Comparison of ENCODE assay signal across 1 cellular context in the genomic region with DNA sequence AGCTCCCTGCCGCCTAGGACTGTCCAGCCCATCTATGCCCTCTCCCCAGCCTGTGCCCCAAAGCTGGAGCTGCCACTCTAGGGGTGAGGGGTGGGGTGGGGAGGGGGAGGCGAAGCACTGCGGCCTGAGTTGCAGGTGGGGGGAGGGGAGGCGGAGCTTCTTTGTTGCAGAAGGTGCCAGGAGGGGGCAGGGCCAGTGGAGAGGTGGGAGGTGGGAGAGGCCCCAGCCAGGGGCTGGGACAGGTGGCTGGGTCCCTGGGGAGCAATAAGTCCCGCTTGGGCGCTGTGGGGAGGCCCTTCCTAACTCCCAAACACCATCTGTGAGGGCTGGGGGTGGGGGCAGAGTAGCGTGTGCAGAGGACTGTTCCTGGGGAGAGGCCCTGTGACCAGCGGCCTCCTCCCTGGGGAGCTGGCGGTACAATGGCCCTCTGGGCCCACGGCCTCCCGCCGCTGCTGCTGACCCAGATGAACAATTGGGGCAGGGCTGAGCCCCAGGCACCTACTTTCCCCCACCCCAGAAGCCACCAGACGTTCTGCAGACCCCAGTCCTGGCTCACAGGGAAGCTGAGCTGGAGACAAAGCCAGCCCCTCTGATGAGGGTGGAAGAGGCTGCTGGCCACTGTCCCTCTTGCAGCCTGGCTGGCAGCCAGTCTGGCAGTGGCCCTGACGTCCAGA.
A peak's percentile ranks its signal among the peaks of the same experiment; 100 is the strongest.
TF ChIP-seq lines count a peak whose summit lies in the region.

No MANE protein-coding gene starts in this region.

TF ChIP-seq in HEK293, 187 proteins besides CTCF, POLR2A, EP300 and RAD21 (continued from another document and continues in another):
- TF ChIP-seq, protein P1, sequence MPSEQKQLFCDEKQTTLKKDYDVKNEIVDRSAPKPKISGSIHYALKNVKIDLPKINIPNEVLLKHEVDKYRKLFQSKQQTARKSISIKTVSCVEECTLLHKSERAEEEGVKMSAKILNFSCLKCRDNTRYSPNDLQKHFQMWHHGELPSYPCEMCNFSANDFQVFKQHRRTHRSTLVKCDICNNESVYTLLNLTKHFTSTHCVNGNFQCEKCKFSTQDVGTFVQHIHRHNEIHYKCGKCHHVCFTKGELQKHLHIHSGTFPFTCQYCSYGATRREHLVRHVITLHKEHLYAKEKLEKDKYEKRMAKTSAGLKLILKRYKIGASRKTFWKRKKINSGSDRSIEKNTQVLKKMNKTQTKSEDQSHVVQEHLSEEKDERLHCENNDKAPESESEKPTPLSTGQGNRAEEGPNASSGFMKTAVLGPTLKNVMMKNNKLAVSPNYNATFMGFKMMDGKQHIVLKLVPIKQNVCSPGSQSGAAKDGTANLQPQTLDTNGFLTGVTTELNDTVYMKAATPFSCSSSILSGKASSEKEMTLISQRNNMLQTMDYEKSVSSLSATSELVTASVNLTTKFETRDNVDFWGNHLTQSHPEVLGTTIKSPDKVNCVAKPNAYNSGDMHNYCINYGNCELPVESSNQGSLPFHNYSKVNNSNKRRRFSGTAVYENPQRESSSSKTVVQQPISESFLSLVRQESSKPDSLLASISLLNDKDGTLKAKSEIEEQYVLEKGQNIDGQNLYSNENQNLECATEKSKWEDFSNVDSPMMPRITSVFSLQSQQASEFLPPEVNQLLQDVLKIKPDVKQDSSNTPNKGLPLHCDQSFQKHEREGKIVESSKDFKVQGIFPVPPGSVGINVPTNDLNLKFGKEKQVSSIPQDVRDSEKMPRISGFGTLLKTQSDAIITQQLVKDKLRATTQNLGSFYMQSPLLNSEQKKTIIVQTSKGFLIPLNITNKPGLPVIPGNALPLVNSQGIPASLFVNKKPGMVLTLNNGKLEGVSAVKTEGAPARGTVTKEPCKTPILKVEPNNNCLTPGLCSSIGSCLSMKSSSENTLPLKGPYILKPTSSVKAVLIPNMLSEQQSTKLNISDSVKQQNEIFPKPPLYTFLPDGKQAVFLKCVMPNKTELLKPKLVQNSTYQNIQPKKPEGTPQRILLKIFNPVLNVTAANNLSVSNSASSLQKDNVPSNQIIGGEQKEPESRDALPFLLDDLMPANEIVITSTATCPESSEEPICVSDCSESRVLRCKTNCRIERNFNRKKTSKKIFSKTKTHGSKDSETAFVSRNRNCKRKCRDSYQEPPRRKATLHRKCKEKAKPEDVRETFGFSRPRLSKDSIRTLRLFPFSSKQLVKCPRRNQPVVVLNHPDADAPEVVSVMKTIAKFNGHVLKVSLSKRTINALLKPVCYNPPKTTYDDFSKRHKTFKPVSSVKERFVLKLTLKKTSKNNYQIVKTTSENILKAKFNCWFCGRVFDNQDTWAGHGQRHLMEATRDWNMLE (tag by site-specific recombination; conservative IDR thresholded peaks at IDR 0.05; ENCODE audit: low read depth) = no peak
- TF ChIP-seq ZNF777 (tag by site-specific recombination; IDR thresholded peaks at IDR 0.05; ENCODE audit: borderline replicate concordance) (no peak), ZNF114 (tag by site-specific recombination; IDR thresholded peaks at IDR 0.05) (no peak), OSR2 (tag by site-specific recombination; IDR thresholded peaks at IDR 0.05) (peak; percentile 68), ZNF37A (tag by site-specific recombination; IDR thresholded peaks at IDR 0.05) (no peak), ZNF473 (tag by site-specific recombination; IDR thresholded peaks at IDR 0.05) (no peak), ZNF2 (tag by site-specific recombination; IDR thresholded peaks at IDR 0.05) (no peak), ZNF121 (tag by site-specific recombination; IDR thresholded peaks at IDR 0.05) (no peak), ZNF76 (tag by site-specific recombination; IDR thresholded peaks at IDR 0.05; ENCODE audit: borderline replicate concordance, low read depth) (peak; percentile 71), FEZF1 (tag by site-specific recombination; IDR thresholded peaks at IDR 0.05) (peak; percentile 73), ZNF16 (tag by site-specific recombination; IDR thresholded peaks at IDR 0.05; ENCODE audit: low read depth) (no peak), ZNF707 (tag by site-specific recombination; IDR thresholded peaks at IDR 0.05) (no peak), SCRT2 (tag by site-specific recombination; IDR thresholded peaks at IDR 0.05) (peak; percentile 74), ZNF621 (tag by site-specific recombination; IDR thresholded peaks at IDR 0.05) (no peak), OVOL3 (tag by site-specific recombination; IDR thresholded peaks at IDR 0.05) (peak; percentile 47; the same call in 1 of the 2 replicates), ZNF600 (tag by site-specific recombination; IDR thresholded peaks at IDR 0.05) (peak; percentile 49; the same call in 1 of the 2 replicates), ZNF768 (tag by site-specific recombination; IDR thresholded peaks at IDR 0.05) (no peak), TRIM28 (IDR thresholded peaks at IDR 0.05; ENCODE audit: borderline replicate concordance, low read length) (no peak), GLI4 (tag by site-specific recombination; IDR thresholded peaks at IDR 0.05) (no peak), ZFP3 (tag by site-specific recombination; IDR thresholded peaks at IDR 0.05; ENCODE audit: low read depth) (no peak)
- TF ChIP-seq, protein P2, sequence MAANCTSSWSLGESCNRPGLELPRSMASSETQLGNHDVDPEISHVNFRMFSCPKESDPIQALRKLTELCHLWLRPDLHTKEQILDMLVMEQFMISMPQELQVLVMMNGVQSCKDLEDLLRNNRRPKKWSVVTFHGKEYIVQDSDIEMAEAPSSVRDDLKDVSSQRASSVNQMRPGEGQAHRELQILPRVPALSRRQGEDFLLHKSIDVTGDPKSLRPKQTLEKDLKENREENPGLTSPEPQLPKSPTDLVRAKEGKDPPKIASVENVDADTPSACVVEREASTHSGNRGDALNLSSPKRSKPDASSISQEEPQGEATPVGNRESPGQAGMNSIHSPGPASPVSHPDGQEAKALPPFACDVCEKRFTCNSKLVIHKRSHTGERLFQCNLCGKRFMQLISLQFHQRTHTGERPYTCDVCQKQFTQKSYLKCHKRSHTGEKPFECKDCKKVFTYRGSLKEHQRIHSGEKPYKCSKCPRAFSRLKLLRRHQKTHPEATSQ (tag by site-specific recombination; IDR thresholded peaks at IDR 0.05) = no peak
- TF ChIP-seq, protein P3, sequence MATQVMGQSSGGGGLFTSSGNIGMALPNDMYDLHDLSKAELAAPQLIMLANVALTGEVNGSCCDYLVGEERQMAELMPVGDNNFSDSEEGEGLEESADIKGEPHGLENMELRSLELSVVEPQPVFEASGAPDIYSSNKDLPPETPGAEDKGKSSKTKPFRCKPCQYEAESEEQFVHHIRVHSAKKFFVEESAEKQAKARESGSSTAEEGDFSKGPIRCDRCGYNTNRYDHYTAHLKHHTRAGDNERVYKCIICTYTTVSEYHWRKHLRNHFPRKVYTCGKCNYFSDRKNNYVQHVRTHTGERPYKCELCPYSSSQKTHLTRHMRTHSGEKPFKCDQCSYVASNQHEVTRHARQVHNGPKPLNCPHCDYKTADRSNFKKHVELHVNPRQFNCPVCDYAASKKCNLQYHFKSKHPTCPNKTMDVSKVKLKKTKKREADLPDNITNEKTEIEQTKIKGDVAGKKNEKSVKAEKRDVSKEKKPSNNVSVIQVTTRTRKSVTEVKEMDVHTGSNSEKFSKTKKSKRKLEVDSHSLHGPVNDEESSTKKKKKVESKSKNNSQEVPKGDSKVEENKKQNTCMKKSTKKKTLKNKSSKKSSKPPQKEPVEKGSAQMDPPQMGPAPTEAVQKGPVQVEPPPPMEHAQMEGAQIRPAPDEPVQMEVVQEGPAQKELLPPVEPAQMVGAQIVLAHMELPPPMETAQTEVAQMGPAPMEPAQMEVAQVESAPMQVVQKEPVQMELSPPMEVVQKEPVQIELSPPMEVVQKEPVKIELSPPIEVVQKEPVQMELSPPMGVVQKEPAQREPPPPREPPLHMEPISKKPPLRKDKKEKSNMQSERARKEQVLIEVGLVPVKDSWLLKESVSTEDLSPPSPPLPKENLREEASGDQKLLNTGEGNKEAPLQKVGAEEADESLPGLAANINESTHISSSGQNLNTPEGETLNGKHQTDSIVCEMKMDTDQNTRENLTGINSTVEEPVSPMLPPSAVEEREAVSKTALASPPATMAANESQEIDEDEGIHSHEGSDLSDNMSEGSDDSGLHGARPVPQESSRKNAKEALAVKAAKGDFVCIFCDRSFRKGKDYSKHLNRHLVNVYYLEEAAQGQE (tag by site-specific recombination; IDR thresholded peaks at IDR 0.05) = no peak
- TF ChIP-seq, protein P4, sequence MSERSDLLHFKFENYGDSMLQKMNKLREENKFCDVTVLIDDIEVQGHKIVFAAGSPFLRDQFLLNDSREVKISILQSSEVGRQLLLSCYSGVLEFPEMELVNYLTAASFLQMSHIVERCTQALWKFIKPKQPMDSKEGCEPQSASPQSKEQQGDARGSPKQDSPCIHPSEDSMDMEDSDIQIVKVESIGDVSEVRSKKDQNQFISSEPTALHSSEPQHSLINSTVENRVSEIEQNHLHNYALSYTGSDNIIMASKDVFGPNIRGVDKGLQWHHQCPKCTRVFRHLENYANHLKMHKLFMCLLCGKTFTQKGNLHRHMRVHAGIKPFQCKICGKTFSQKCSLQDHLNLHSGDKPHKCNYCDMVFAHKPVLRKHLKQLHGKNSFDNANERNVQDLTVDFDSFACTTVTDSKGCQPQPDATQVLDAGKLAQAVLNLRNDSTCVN (tag by site-specific recombination; optimal IDR thresholded peaks at IDR 0.05) = no peak
- TF ChIP-seq, protein P5, sequence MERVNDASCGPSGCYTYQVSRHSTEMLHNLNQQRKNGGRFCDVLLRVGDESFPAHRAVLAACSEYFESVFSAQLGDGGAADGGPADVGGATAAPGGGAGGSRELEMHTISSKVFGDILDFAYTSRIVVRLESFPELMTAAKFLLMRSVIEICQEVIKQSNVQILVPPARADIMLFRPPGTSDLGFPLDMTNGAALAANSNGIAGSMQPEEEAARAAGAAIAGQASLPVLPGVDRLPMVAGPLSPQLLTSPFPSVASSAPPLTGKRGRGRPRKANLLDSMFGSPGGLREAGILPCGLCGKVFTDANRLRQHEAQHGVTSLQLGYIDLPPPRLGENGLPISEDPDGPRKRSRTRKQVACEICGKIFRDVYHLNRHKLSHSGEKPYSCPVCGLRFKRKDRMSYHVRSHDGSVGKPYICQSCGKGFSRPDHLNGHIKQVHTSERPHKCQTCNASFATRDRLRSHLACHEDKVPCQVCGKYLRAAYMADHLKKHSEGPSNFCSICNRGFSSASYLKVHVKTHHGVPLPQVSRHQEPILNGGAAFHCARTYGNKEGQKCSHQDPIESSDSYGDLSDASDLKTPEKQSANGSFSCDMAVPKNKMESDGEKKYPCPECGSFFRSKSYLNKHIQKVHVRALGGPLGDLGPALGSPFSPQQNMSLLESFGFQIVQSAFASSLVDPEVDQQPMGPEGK (tag by site-specific recombination; IDR thresholded peaks at IDR 0.05) = peak; percentile 97
- TF ChIP-seq, protein P6, sequence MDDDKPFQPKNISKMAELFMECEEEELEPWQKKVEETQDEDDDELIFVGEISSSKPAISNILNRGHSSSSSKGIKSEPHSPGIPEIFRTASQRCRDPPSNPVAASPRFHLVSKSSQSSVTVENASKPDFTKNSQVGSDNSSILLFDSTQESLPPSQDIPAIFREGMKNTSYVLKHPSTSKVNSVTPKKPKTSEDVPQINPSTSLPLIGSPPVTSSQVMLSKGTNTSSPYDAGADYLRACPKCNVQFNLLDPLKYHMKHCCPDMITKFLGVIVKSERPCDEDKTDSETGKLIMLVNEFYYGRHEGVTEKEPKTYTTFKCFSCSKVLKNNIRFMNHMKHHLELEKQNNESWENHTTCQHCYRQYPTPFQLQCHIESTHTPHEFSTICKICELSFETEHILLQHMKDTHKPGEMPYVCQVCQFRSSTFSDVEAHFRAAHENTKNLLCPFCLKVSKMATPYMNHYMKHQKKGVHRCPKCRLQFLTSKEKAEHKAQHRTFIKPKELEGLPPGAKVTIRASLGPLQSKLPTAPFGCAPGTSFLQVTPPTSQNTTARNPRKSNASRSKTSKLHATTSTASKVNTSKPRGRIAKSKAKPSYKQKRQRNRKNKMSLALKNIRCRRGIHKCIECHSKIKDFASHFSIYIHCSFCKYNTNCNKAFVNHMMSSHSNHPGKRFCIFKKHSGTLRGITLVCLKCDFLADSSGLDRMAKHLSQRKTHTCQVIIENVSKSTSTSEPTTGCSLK (tag by site-specific recombination; IDR thresholded peaks at IDR 0.05) = no peak
- TF ChIP-seq, protein P7, sequence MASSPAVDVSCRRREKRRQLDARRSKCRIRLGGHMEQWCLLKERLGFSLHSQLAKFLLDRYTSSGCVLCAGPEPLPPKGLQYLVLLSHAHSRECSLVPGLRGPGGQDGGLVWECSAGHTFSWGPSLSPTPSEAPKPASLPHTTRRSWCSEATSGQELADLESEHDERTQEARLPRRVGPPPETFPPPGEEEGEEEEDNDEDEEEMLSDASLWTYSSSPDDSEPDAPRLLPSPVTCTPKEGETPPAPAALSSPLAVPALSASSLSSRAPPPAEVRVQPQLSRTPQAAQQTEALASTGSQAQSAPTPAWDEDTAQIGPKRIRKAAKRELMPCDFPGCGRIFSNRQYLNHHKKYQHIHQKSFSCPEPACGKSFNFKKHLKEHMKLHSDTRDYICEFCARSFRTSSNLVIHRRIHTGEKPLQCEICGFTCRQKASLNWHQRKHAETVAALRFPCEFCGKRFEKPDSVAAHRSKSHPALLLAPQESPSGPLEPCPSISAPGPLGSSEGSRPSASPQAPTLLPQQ (tag by site-specific recombination; IDR thresholded peaks at IDR 0.05) = peak; percentile 82; the same call in 1 of the 2 replicates
- TF ChIP-seq, protein P8, sequence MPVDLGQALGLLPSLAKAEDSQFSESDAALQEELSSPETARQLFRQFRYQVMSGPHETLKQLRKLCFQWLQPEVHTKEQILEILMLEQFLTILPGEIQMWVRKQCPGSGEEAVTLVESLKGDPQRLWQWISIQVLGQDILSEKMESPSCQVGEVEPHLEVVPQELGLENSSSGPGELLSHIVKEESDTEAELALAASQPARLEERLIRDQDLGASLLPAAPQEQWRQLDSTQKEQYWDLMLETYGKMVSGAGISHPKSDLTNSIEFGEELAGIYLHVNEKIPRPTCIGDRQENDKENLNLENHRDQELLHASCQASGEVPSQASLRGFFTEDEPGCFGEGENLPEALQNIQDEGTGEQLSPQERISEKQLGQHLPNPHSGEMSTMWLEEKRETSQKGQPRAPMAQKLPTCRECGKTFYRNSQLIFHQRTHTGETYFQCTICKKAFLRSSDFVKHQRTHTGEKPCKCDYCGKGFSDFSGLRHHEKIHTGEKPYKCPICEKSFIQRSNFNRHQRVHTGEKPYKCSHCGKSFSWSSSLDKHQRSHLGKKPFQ (tag by site-specific recombination; IDR thresholded peaks at IDR 0.05) = 0 out of 2 replicates have a peak, but pooled peaks have one; percentile 14
- TF ChIP-seq, protein P9, sequence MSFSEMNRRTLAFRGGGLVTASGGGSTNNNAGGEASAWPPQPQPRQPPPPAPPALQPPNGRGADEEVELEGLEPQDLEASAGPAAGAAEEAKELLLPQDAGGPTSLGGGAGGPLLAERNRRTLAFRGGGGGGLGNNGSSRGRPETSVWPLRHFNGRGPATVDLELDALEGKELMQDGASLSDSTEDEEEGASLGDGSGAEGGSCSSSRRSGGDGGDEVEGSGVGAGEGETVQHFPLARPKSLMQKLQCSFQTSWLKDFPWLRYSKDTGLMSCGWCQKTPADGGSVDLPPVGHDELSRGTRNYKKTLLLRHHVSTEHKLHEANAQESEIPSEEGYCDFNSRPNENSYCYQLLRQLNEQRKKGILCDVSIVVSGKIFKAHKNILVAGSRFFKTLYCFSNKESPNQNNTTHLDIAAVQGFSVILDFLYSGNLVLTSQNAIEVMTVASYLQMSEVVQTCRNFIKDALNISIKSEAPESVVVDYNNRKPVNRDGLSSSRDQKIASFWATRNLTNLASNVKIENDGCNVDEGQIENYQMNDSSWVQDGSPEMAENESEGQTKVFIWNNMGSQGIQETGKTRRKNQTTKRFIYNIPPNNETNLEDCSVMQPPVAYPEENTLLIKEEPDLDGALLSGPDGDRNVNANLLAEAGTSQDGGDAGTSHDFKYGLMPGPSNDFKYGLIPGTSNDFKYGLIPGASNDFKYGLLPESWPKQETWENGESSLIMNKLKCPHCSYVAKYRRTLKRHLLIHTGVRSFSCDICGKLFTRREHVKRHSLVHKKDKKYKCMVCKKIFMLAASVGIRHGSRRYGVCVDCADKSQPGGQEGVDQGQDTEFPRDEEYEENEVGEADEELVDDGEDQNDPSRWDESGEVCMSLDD (tag by site-specific recombination; IDR thresholded peaks at IDR 0.05) = 0 out of 2 replicates have a peak, but pooled peaks have one; percentile 54
